In the genomic region with DNA sequence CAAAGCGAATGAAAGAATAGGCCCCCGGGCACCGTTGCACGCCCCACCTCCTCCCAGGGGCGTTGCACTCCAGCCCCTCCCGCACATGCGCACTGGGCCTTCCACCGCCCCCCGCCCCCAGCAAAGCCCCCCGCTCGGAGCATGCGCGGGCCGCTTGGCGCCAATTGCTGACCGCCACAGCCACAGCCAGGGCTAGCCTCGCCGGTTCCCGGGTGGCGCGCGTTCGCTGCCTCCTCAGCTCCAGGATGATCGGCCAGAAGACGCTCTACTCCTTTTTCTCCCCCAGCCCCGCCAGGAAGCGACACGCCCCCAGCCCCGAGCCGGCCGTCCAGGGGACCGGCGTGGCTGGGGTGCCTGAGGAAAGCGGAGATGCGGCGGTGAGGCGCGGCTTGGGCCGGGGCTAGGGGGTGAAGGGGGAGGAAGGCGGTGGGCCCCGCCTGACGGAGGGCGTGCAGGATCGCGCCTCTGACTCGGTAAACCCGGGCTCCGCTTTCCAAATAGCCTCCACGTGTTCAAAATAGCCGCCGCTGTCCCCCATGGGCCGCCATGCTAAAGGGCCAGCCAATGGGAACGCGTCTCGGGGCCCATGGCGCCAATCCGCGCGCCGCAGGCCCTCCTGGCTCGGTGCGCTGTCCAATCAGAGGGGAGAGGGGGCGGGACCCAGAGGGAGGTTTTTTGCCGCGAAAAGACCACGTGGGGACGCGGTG, we compare ENCODE assay signal across 8 cellular contexts. TPM values are rescaled to one million over a fixed set of nuclear protein-coding genes. Genes with fewer than 3 reads are reported as not detected.
DNase-seq lines count a peak whose midpoint lies in the region; ATAC-seq and TF ChIP-seq lines count a peak whose summit lies in the region.

Gene UNG (plus strand): TSS at position 163 of the 707 bp plus-strand sequence. CDS start 83 bp downstream, at position 246.

- peaks cover 1% of the 10 kb centered on the region; the same call in 1 of the 2 replicates for H3K36me3 ChIP-seq in BJ (ENCODE audit: control insufficient read depth, insufficient read depth, low read length)

- H3K27ac ChIP-seq in cingulate gyrus (ENCODE audit: low read depth, low read length) (peak within 1 kb of the TSS; percentile 58), layer of hippocampus (ENCODE audit: low read depth, low read length) (peak within 1 kb of the TSS; percentile 80)

- no peak for TF ChIP-seq CTCF in BJ (IDR thresholded peaks at IDR 0.05; ENCODE audit: insufficient read depth, low read depth, low read length)

- H3K27me3 ChIP-seq in BJ (ENCODE audit: control insufficient read depth, insufficient read depth, low read length) (no peaks in the 10 kb centered on the region), layer of hippocampus (ENCODE audit: control insufficient read depth, insufficient read depth, low read length) (no peaks in the 10 kb centered on the region)

- DNase-seq in BJ (ENCODE audit: low read depth) (peak; percentile 63), NCI-H526 treated with DMSO at 0.1 percent for 48 hours (lab: John Stamatoyannopoulos, UW) (peak; percentile 82)
- DNase-seq in activated CD4-positive, alpha-beta T cell treated with anti-CD3 and anti-CD28 coated beads for 48 hours: peak; percentile 98
- DNase-seq in stimulated activated CD4-positive, alpha-beta T cell treated with anti-CD3 and anti-CD28 coated beads, Interleukin-1b, Interleukin-23, amount 100 ng/mL, for 24 hours (ENCODE audit: low read depth in 4 of 4, low spot score in 1 of 4): peak; percentile 92 to 96 (median 94)

- peak; percentile 88 for ATAC-seq in GM19328 (IDR thresholded peaks at IDR 0.05; ENCODE audit: unreplicated experiment)
- peak; percentile 62 for ATAC-seq in HG03469 (IDR thresholded peaks at IDR 0.05; ENCODE audit: unreplicated experiment)

- POLR2A ChIA-PET in BJ (lab: Charles Lee): no interaction called here

- CTCF ChIA-PET in BJ (lab: Yijun Ruan, JAX): interaction anchor here (0.6 to 4.8 kb wide), 3 partner anchors 13 to 1279 kb away, joined by 3 to 32 read pairs (median 4); no protein-coding TSS in a partner anchor

- H3K4me3 ChIP-seq in BJ (ENCODE audit: low read depth, low read length): peak within 1 kb of the TSS; percentile 79

RNA-seq across cellular contexts. Expression of gene UNG, which starts in this region (rescaled TPM):
- polyA plus RNA-seq in BJ (2011; rRNA removed): 10.4 and 11.7 TPM in 2 replicates
- polyA minus RNA-seq in BJ (2011; rRNA and poly(A)+ RNA removed): 3.1 and 3.4 TPM in 2 replicates

Comparison
In these comparisons a context has a peak if more than half of its experiments do, and no peak if none do; other contexts are left out.
1. Peak in every context shown above with its lines: DNase-seq, ATAC-seq, H3K4me3 ChIP-seq and H3K27ac ChIP-seq.